Comparison of ENCODE assay signal across 14 cellular contexts in the genomic region with DNA sequence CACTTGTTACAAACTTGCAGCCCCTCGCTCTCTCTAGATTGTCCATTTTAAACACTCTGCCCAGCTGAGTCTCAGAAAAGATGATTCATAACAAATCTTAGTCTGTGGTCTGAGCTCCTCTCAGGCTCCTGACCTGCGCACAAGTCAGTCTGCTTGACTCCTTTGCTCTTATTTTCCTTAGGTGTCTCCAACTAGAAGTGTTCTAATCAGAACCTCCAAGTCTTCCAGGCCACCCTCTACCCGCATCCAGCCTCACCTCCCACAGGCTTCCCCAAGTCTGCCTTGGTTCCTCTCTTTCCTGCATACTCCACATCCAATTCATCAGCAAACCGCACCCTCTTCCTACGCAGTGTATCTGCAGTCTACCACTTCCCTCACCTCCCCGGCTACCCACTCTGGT. TPM values are rescaled to one million over a fixed set of nuclear protein-coding genes. Genes with fewer than 3 reads are reported as not detected.
"Had no signal": no experiment of that assay in that cellular context is flagged by ENCODE, and none has a peak within 500 bp of the region (broad histone marks: within the 10 kb centered on the region; RNA-seq: fewer than 3 reads in every experiment).

No MANE protein-coding gene starts in this region.

- H3K4me3 ChIP-seq: left ventricle myocardium inferior, psoas muscle, thoracic aorta had no signal

- H3K27ac Mint-ChIP-seq: activated naive CD4-positive, alpha-beta T cell treated with anti-CD3 and anti-CD28 coated beads, Interleukin-2, amount 50 U/mL, for 24 hours; brain; memory B cell; nephron; stimulated activated naive CD8-positive, alpha-beta T cell treated with anti-CD3 and anti-CD28 coated beads, Interleukin-15, amount 100 ng/mL, for 72 hours; T-helper 17 cell had no signal

- H3K36me3 ChIP-seq: left ventricle myocardium inferior, thoracic aorta had no signal

- H3K9me3 Mint-ChIP-seq: activated naive CD4-positive, alpha-beta T cell treated with anti-CD3 and anti-CD28 coated beads, Interleukin-2, amount 50 U/mL, for 24 hours; brain; memory B cell; nephron; stimulated activated naive CD8-positive, alpha-beta T cell treated with anti-CD3 and anti-CD28 coated beads, Interleukin-15, amount 100 ng/mL, for 72 hours had no signal

- H3K4me1 ChIP-seq: foreskin keratinocyte, left ventricle myocardium inferior, psoas muscle had no signal

- DNase-seq: activated CD4-positive, alpha-beta T cell treated with anti-CD3 and anti-CD28 coated beads, Interleukin-2, amount 50 U/mL, for 48 hours; activated CD4-positive, CD25-positive, alpha-beta regulatory T cell treated with anti-CD3 and anti-CD28 coated beads, Interleukin-2, amount 50 U/mL, for 72 hours; amniotic stem cell; foreskin keratinocyte; left ventricle myocardium inferior; psoas muscle; stimulated activated CD4-positive, alpha-beta T cell treated with anti-CD3 and anti-CD28 coated beads, Interleukin-2, amount 100 ng/mL, for 48 hours; stimulated activated naive CD8-positive, alpha-beta T cell treated with anti-CD3 and anti-CD28 coated beads, Interleukin-15, amount 100 ng/mL, for 72 hours; T-helper 17 cell had no signal

- H3K4me3 Mint-ChIP-seq: activated naive CD4-positive, alpha-beta T cell treated with anti-CD3 and anti-CD28 coated beads, Interleukin-2, amount 50 U/mL, for 24 hours; brain; memory B cell; nephron; stimulated activated naive CD8-positive, alpha-beta T cell treated with anti-CD3 and anti-CD28 coated beads, Interleukin-15, amount 100 ng/mL, for 72 hours; T-helper 17 cell had no signal

- H3K27ac ChIP-seq: foreskin keratinocyte, left ventricle myocardium inferior, psoas muscle, thoracic aorta had no signal

- H3K27me3 Mint-ChIP-seq: activated naive CD4-positive, alpha-beta T cell treated with anti-CD3 and anti-CD28 coated beads, Interleukin-2, amount 50 U/mL, for 24 hours had no signal

- H3K9me3 ChIP-seq: left ventricle myocardium inferior, psoas muscle, thoracic aorta had no signal

- ATAC-seq: foreskin keratinocyte; psoas muscle; stimulated activated naive CD8-positive, alpha-beta T cell treated with anti-CD3 and anti-CD28 coated beads, Interleukin-15, amount 100 ng/mL, for 72 hours; T-helper 17 cell had no signal

- H3K4me1 Mint-ChIP-seq: activated naive CD4-positive, alpha-beta T cell treated with anti-CD3 and anti-CD28 coated beads, Interleukin-2, amount 50 U/mL, for 24 hours; memory B cell; stimulated activated naive CD8-positive, alpha-beta T cell treated with anti-CD3 and anti-CD28 coated beads, Interleukin-15, amount 100 ng/mL, for 72 hours had no signal

- H3K36me3 Mint-ChIP-seq: activated naive CD4-positive, alpha-beta T cell treated with anti-CD3 and anti-CD28 coated beads, Interleukin-2, amount 50 U/mL, for 24 hours; brain; memory B cell had no signal

RNA-seq across cellular contexts. Expression of gene BDKRB2, which starts 42.4 kb away (rescaled TPM):
- total RNA-seq: T-helper 17 cell had no signal
